Comparison of ENCODE assay signal across 12 cellular contexts in genomic region chrX:135099493-135099783, GRCh38. TPM values are rescaled to one million over a fixed set of nuclear protein-coding genes. Genes with fewer than 3 reads are reported as not detected.
DNase-seq lines count a peak whose midpoint lies in the region; ATAC-seq, FAIRE-seq and TF ChIP-seq lines count a peak whose summit lies in the region.
"Had no signal": no experiment of that assay in that cellular context is flagged by ENCODE, and none has a peak within 500 bp of the region (broad histone marks: within the 10 kb centered on the region; RNA-seq: fewer than 3 reads in every experiment).

No MANE protein-coding gene starts in this region.

- H3K4me1 ChIP-seq in mucosa of descending colon (ENCODE audit: low read depth): no peaks in the 10 kb centered on the region
- H3K4me1 ChIP-seq: upper lobe of left lung had no signal

- H3K27me3 Mint-ChIP-seq in T-helper 2 cell treated with Interferon-gamma antibody and Interleukin-4, amounts not matched to agents 5 μg/mL and 100 μg/mL, for 36 hours (ENCODE audit: low read depth): peaks cover 57% of the 10 kb centered on the region
- peaks cover 6% of the 10 kb centered on the region; the same call in 1 of the 2 replicates for H3K27me3 Mint-ChIP-seq in HFFc6 (ENCODE audit: insufficient read depth)
- peaks cover 17% of the 10 kb centered on the region for H3K27me3 Mint-ChIP-seq in brain
- H3K27me3 Mint-ChIP-seq in natural killer cell treated with Interleukin-12 subunit alpha and Interleukin-12 subunit beta and Interleukin-15 and Interleukin-18, amount 100 ng/mL, for 72 hours: peaks cover 20 to 31% of the 10 kb centered on the region in 2 donors

- peaks cover 4% of the 10 kb centered on the region for H3K4me1 Mint-ChIP-seq in T-helper 2 cell treated with Interferon-gamma antibody and Interleukin-4, amounts not matched to agents 5 μg/mL and 100 μg/mL, for 36 hours (ENCODE audit: low read depth)
- H3K4me1 Mint-ChIP-seq in HFFc6 (ENCODE audit: low read depth): no peaks in the 10 kb centered on the region
- H3K4me1 Mint-ChIP-seq in brain: peaks cover 11% of the 10 kb centered on the region
- peaks cover 0 to 4% of the 10 kb centered on the region in 2 donors for H3K4me1 Mint-ChIP-seq in natural killer cell treated with Interleukin-12 subunit alpha and Interleukin-12 subunit beta and Interleukin-15 and Interleukin-18, amount 100 ng/mL, for 72 hours (ENCODE audit: low read depth in 2 of 2)

- H3K4me3 ChIP-seq in mucosa of descending colon: no peak overlapping the region

- intact Hi-C loops in mucosa of descending colon (cut with DNase I, micrococcal nuclease): no loop called here

- TF ChIP-seq CTCF in HFFc6 (IDR thresholded peaks at IDR 0.05): no peak
- TF ChIP-seq CTCF in brain (conservative IDR thresholded peaks at IDR 0.05): no peak
- TF ChIP-seq CTCF in mucosa of descending colon (IDR thresholded peaks at IDR 0.05): no peak

- H3K9me3 Mint-ChIP-seq in T-helper 2 cell treated with Interferon-gamma antibody and Interleukin-4, amounts not matched to agents 5 μg/mL and 100 μg/mL, for 36 hours: no peaks in the 10 kb centered on the region
- H3K9me3 Mint-ChIP-seq in HFFc6 (no peaks in the 10 kb centered on the region), brain (peaks cover 0 to 20% (median 0%) of the 10 kb centered on the region in 5 experiments)
- H3K9me3 Mint-ChIP-seq in natural killer cell treated with Interleukin-12 subunit alpha and Interleukin-12 subunit beta and Interleukin-15 and Interleukin-18, amount 100 ng/mL, for 72 hours: no peaks in the 10 kb centered on the region

- peak overlapping the region; percentile 72 for H3K4me3 Mint-ChIP-seq in T-helper 2 cell treated with Interferon-gamma antibody and Interleukin-4, amounts not matched to agents 5 μg/mL and 100 μg/mL, for 36 hours
- H3K4me3 Mint-ChIP-seq in HFFc6 (peak overlapping the region; percentile 78), brain (peak overlapping the region; percentile 73 to 84 (median 82))
- peak overlapping the region; percentile 66 for H3K4me3 Mint-ChIP-seq in natural killer cell treated with Interleukin-12 subunit alpha and Interleukin-12 subunit beta and Interleukin-15 and Interleukin-18, amount 100 ng/mL, for 72 hours

- no peak for TF ChIP-seq POLR2A in GM12892 (IDR thresholded peaks at IDR 0.05; ENCODE audit: low read depth, low read length)

- no peaks in the 10 kb centered on the region for H3K9me3 ChIP-seq in mucosa of descending colon
- H3K9me3 ChIP-seq: upper lobe of left lung had no signal

- no peaks in the 10 kb centered on the region for H3K36me3 ChIP-seq in mucosa of descending colon (ENCODE audit: low read depth)
- H3K36me3 ChIP-seq: upper lobe of left lung had no signal

- no peaks in the 10 kb centered on the region for H3K36me3 Mint-ChIP-seq in T-helper 2 cell treated with Interferon-gamma antibody and Interleukin-4, amounts not matched to agents 5 μg/mL and 100 μg/mL, for 36 hours (ENCODE audit: low read depth)
- H3K36me3 Mint-ChIP-seq in HFFc6 (ENCODE audit: low read depth) (no peaks in the 10 kb centered on the region), brain (no peaks in the 10 kb centered on the region)
- no peaks in the 10 kb centered on the region for H3K36me3 Mint-ChIP-seq in natural killer cell treated with Interleukin-12 subunit alpha and Interleukin-12 subunit beta and Interleukin-15 and Interleukin-18, amount 100 ng/mL, for 72 hours

- peak overlapping the region; percentile 36 for H3K27ac Mint-ChIP-seq in T-helper 2 cell treated with Interferon-gamma antibody and Interleukin-4, amounts not matched to agents 5 μg/mL and 100 μg/mL, for 36 hours
- H3K27ac Mint-ChIP-seq in HFFc6 (no peak overlapping the region), brain (no peak overlapping the region)
- H3K27ac Mint-ChIP-seq in natural killer cell treated with Interleukin-12 subunit alpha and Interleukin-12 subunit beta and Interleukin-15 and Interleukin-18, amount 100 ng/mL, for 72 hours: no peak overlapping the region

- no peak for FAIRE-seq in GM12892 (lab: Jason Lieb, UNC)

- ATAC-seq in natural killer cell treated with Interleukin-12 subunit alpha and Interleukin-12 subunit beta and Interleukin-15 and Interleukin-18, amount 100 ng/mL, for 72 hours: no peak
- no peak for ATAC-seq in mucosa of descending colon

- DNase-seq in T-helper 2 cell treated with Interferon-gamma antibody and Interleukin-4, amounts not matched to agents 5 μg/mL and 100 μg/mL, for 36 hours (ENCODE audit: low spot score): no peak
- no peak for DNase-seq in T-helper 2 cell
- DNase-seq in HFFc6: no peak
- DNase-seq in natural killer cell treated with Interleukin-12 subunit alpha and Interleukin-12 subunit beta and Interleukin-15 and Interleukin-18, amount 100 ng/mL, for 72 hours (ENCODE audit: low spot score): no peak
- DNase-seq in mucosa of descending colon: no peak
- no peak for DNase-seq in NCI-H2081 (lab: John Stamatoyannopoulos, UW)
- no peak for DNase-seq in GM12892 (ENCODE audit: insufficient read length)

RNA-seq across cellular contexts. Expression of gene SMIM10L2B, which starts 0.9 kb away (rescaled TPM):
- under 1 TPM; 0.26 to 0.69 (median 0.38) TPM for total RNA-seq in HFFc6 (2021; fragmentation: NEBNext Ultra II Directional; extraction: Animal tissue kit (Norgen Biotek cat#: 25700))
- polyA plus RNA-seq in brain (ENCODE audit: insufficient read depth, low read depth, low replicate concordance): 12.4 TPM
- not detected for total RNA-seq in natural killer cell treated with Interleukin-12 subunit alpha and Interleukin-12 subunit beta and Interleukin-15 and Interleukin-18, amount 100 ng/mL, for 72 hours
- total RNA-seq in mucosa of descending colon: 1 to 10 TPM in 2 of 3 donors, under 1 TPM in 1; 0.75 to 2.2 (median 1.1) TPM
- polyA plus RNA-seq in GM12892 (2012; ENCODE audit: missing spikeins): not detected
- total RNA-seq: A172 had no signal

RNA-seq across cellular contexts. Expression of gene ETDB, which starts 20.9 kb away (rescaled TPM):
- not detected for total RNA-seq in HFFc6 (2021; fragmentation: NEBNext Ultra II Directional; extraction: Animal tissue kit (Norgen Biotek cat#: 25700))
- polyA plus RNA-seq in brain (ENCODE audit: insufficient read depth, low read depth, low replicate concordance): not detected
- not detected for total RNA-seq in natural killer cell treated with Interleukin-12 subunit alpha and Interleukin-12 subunit beta and Interleukin-15 and Interleukin-18, amount 100 ng/mL, for 72 hours
- total RNA-seq in mucosa of descending colon: not detected
- polyA plus RNA-seq in GM12892 (2012; ENCODE audit: missing spikeins): not detected
- total RNA-seq: A172, mucosa of gallbladder, smooth muscle cell, upper lobe of left lung had no signal
- polyA plus RNA-seq: smooth muscle cell had no signal

RNA-seq across cellular contexts. Expression of gene RTL8A, which starts 47.5 kb away (rescaled TPM):
- total RNA-seq in HFFc6 (2021; fragmentation: NEBNext Ultra II Directional; extraction: Animal tissue kit (Norgen Biotek cat#: 25700)): 10 to 100 TPM; 37.1 to 51.0 (median 40.4) TPM
- 359 TPM for polyA plus RNA-seq in brain (ENCODE audit: insufficient read depth, low read depth, low replicate concordance)
- 10 to 100 TPM; 11.1 to 18.3 TPM for total RNA-seq in natural killer cell treated with Interleukin-12 subunit alpha and Interleukin-12 subunit beta and Interleukin-15 and Interleukin-18, amount 100 ng/mL, for 72 hours
- total RNA-seq in mucosa of descending colon: 10 to 100 TPM; 31.3 to 38.0 (median 37.8) TPM
- 9.5 TPM for polyA plus RNA-seq in GM12892 (2012; ENCODE audit: missing spikeins)
